ENCODE assay signal across 16 cellular contexts in the genomic region with DNA sequence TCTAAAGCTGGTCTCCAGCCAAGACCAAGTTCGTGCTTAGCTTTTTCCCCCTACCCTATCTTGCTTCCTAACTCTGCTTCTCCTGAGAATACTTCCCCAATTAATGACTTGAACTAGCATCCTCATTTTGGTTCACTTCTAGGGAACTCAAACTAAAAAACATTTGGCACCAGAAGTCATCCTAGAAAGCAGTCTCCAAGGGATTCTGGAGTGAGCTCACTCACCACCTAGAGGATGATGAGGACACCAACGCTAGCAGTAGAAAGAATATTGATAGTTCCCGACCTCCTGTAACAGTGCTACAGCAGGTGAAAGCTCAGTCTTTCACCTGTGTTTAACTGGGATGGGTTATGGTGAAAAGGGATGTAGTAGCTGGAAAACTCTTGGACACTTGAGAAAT. TPM values are rescaled to one million over a fixed set of nuclear protein-coding genes. Genes with fewer than 3 reads are reported as not detected.
A peak's percentile ranks its signal among the peaks of the same experiment; 100 is the strongest.
DNase-seq lines count a peak whose midpoint lies in the region; ATAC-seq and TF ChIP-seq lines count a peak whose summit lies in the region.
"Had no signal": no experiment of that assay in that cellular context is flagged by ENCODE, and none has a peak within 500 bp of the region (broad histone marks: within the 10 kb centered on the region; RNA-seq: fewer than 3 reads in every experiment).

No MANE protein-coding gene starts in this region.

- H3K79me1 ChIP-seq in mesendoderm (ENCODE audit: low read length) = no peaks in the 10 kb centered on the region

- H3K36me3 ChIP-seq in mesendoderm (ENCODE audit: control insufficient read depth, insufficient read depth, low read length) (no peaks in the 10 kb centered on the region), Karpas-422 (ENCODE audit: insufficient read depth, low read length) (no peaks in the 10 kb centered on the region)
- H3K36me3 ChIP-seq: heart left ventricle, lower lobe of right lung, upper lobe of right lung had no signal

- no peak overlapping the region for H3K18ac ChIP-seq in mesendoderm (ENCODE audit: low read length)

- H2BK15ac ChIP-seq in mesendoderm (replicated peaks; ENCODE audit: low read depth) = no peak overlapping the region

- H3K4me3 ChIP-seq in astrocyte of the spinal cord (ENCODE audit: low read depth, low read length) (no peak overlapping the region), mesendoderm (ENCODE audit: low read length) (no peak overlapping the region), Karpas-422 (ENCODE audit: low read length) (no peak overlapping the region)
- H3K4me3 ChIP-seq: heart left ventricle, lower lobe of right lung, upper lobe of right lung had no signal

- peaks cover 2% of the 10 kb centered on the region for H3K79me2 ChIP-seq in mesendoderm (ENCODE audit: control insufficient read depth, insufficient read depth, low read length)
- peaks cover 3% of the 10 kb centered on the region for H3K79me2 ChIP-seq in Karpas-422 (ENCODE audit: low read length)

- WGBS in mesendoderm (ENCODE audit: extremely low coverage, insufficient coverage, low lambda C conversion rate) = no CpG with 5 or more reads among the region's 3 CpGs

- in situ Hi-C loops in astrocyte of the spinal cord (cut with HindIII; ENCODE audit: low sequenced_read_pairs) = no loop called here
- in situ Hi-C loops in GM13976 (cut with MboI; ENCODE audit: low sequenced_read_pairs, unreplicated experiment) = no loop called here

- no peak overlapping the region for H3K23ac ChIP-seq in mesendoderm (ENCODE audit: low read length)

- no peak overlapping the region for H3K4ac ChIP-seq in mesendoderm (ENCODE audit: low read depth, low read length)

- no peaks in the 10 kb centered on the region for H3K9me2 ChIP-seq in Karpas-422 (replicated peaks; ENCODE audit: insufficient read depth, low read length)

- H3K56ac ChIP-seq in mesendoderm (ENCODE audit: low read length) = no peak overlapping the region

- no peak overlapping the region for H3K4me2 ChIP-seq in mesendoderm (ENCODE audit: low read length)
- no peak overlapping the region for H3K4me2 ChIP-seq in Karpas-422 (ENCODE audit: low read depth, low read length, poor library complexity, severe bottlenecking)

- H3K9me3 ChIP-seq in Karpas-422 (ENCODE audit: low read length) = no peaks in the 10 kb centered on the region
- H3K9me3 ChIP-seq: heart left ventricle, lower lobe of right lung, upper lobe of right lung had no signal

- no peak overlapping the region for H2AK5ac ChIP-seq in mesendoderm (ENCODE audit: low read length)

- no peak overlapping the region for H2AFZ ChIP-seq in Karpas-422 (ENCODE audit: low read length)

- TF ChIP-seq CTCF in astrocyte of the spinal cord (IDR thresholded peaks at IDR 0.05; ENCODE audit: low read depth, low read length) (peak; percentile 28), GM13976 (IDR thresholded peaks at IDR 0.05; ENCODE audit: borderline replicate concordance, control extremely low read depth, extremely low read depth, insufficient read depth, missing control alignments) (no peak)

- no peak for ATAC-seq in GM21423 (IDR thresholded peaks at IDR 0.05; ENCODE audit: unreplicated experiment)
- ATAC-seq: heart left ventricle, lower lobe of right lung, Right ventricle myocardium inferior, upper lobe of right lung had no signal

- H3K27ac ChIP-seq in mesendoderm (ENCODE audit: low read depth, low read length) (no peak overlapping the region), Karpas-422 (ENCODE audit: low read length) (no peak overlapping the region)
- H3K27ac ChIP-seq: heart left ventricle, lower lobe of right lung, upper lobe of right lung had no signal

- H3K4me1 ChIP-seq in mesendoderm (ENCODE audit: control insufficient read depth, low read depth, low read length) (no peaks in the 10 kb centered on the region), Karpas-422 (ENCODE audit: low read length) (peaks cover 8% of the 10 kb centered on the region)
- H3K4me1 ChIP-seq: lower lobe of right lung had no signal

- H2BK5ac ChIP-seq in mesendoderm (ENCODE audit: low read length) = no peak overlapping the region

- H4K20me1 ChIP-seq in Karpas-422 (ENCODE audit: insufficient read depth, low read depth, low read length) = no peaks in the 10 kb centered on the region

- H3K9ac ChIP-seq in mesendoderm (ENCODE audit: low read length) (no peak overlapping the region), Karpas-422 (ENCODE audit: low read length) (no peak overlapping the region)

- DNase-seq in NCI-H1694 (lab: John Stamatoyannopoulos, UW) (peak; percentile 4), NCI-H1694 treated with DMSO at 0.1 percent for 48 hours (lab: John Stamatoyannopoulos, UW) (no peak), LoVo (ENCODE audit: low spot score) (peak; percentile 11), astrocyte of the spinal cord (ENCODE audit: low read depth, low spot score) (no peak), mesendoderm (peak; percentile 33), GM13976 (ENCODE audit: low spot score) (no peak), Karpas-422 (no peak)
- DNase-seq: amygdala; effector CD8-positive, alpha-beta T cell; EL; heart left ventricle; lower lobe of right lung; occipital lobe; upper lobe of right lung had no signal

- H2BK120ac ChIP-seq in mesendoderm (ENCODE audit: low read depth, low read length) = no peak overlapping the region

- no peak overlapping the region for H4K5ac ChIP-seq in mesendoderm (ENCODE audit: low read length)

- H4K8ac ChIP-seq in mesendoderm (ENCODE audit: low read depth, low read length) = no peak overlapping the region

- H3K27me3 ChIP-seq in mesendoderm (ENCODE audit: insufficient read depth, low read length, poor library complexity) = peaks cover 1% of the 10 kb centered on the region
- H3K27me3 ChIP-seq in Karpas-422 (ENCODE audit: low read length) = no peaks in the 10 kb centered on the region
- H3K27me3 ChIP-seq: upper lobe of right lung had no signal

RNA-seq across cellular contexts. Expression of a gene that starts 4.7 kb away (rescaled TPM):
- 210 TPM for polyA plus RNA-seq in mesendoderm (2013, experiment 1 of 2)
- polyA plus RNA-seq in mesendoderm (2013, experiment 2 of 2) = 208 TPM
- 28.4 and 59.7 TPM in 2 replicates for total RNA-seq in Karpas-422 (2014; rRNA removed; shearing (Covaris generic); ENCODE audit: low replicate concordance)

Comparison
In these comparisons a context has a peak if more than half of its experiments do, and no peak if none do; other contexts are left out.
1. DNase-seq: peak in NCI-H1694 (single experiment), LoVo (single experiment) and mesendoderm (single experiment); none in NCI-H1694 treated with DMSO at 0.1 percent for 48 hours (single experiment), astrocyte of the spinal cord (single experiment), GM13976 (single experiment) and Karpas-422 (single experiment).